13 cellular contexts compared by ENCODE assay signal in the genomic region with DNA sequence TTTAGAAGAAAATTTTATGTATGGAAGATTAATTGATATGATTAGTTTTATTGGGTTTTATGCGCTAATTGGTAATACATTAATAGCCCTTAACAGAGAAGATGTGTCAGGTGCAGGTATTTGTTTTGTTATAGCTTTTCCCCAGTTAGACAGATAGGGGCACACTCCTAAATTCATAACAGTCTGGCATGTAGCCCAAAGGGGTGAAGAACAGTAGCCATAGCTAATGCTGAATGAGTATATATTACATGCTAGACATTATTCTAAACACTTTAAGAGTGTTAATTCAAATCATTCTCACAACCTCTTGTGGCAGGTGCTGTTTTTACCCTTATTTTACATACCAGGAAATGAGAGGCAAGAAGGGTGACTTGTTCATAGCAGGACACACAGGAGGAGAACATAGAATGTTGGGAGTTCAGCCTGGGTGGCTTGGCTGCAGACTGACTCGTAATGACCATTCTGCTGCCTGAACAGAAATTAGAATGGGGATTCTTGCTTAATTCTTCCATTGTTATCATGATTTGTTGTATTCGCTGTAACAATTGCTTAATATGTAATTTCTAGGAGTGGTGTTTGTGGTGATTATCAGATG. TPM values are rescaled to one million over a fixed set of nuclear protein-coding genes. Genes with fewer than 3 reads are reported as not detected.
A peak's percentile ranks its signal among the peaks of the same experiment; 100 is the strongest.
DNase-seq lines count a peak whose midpoint lies in the region; ATAC-seq, FAIRE-seq and TF ChIP-seq lines count a peak whose summit lies in the region.
"Had no signal": no experiment of that assay in that cellular context is flagged by ENCODE, and none has a peak within 500 bp of the region (broad histone marks: within the 10 kb centered on the region; RNA-seq: fewer than 3 reads in every experiment).

No MANE protein-coding gene starts in this region.

- TF ChIP-seq CTCF in astrocyte (IDR thresholded peaks at IDR 0.05; ENCODE audit: insufficient read depth, low read depth, low read length) (no peak), MCF 10A (IDR thresholded peaks at IDR 0.05; ENCODE audit: unreplicated experiment) (no peak)

- no peak overlapping the region for H3K27ac Mint-ChIP-seq in astrocyte (ENCODE audit: unreplicated experiment)
- H3K27ac Mint-ChIP-seq in MCF 10A (ENCODE audit: low read depth, unreplicated experiment): no peak overlapping the region
- H3K27ac Mint-ChIP-seq in activated naive CD8-positive, alpha-beta T cell treated with anti-CD3 and anti-CD28 coated beads, Interleukin-2, amount 50 U/mL, for 24 hours: no peak overlapping the region

- peaks cover 18% of the 10 kb centered on the region for H4K20me1 ChIP-seq in astrocyte (ENCODE audit: insufficient read depth, low read length)

- peaks cover 4% of the 10 kb centered on the region for H3K4me1 Mint-ChIP-seq in astrocyte (ENCODE audit: low read depth, unreplicated experiment)
- H3K4me1 Mint-ChIP-seq in MCF 10A (ENCODE audit: insufficient read depth, unreplicated experiment): no peaks in the 10 kb centered on the region
- peaks cover 4% of the 10 kb centered on the region for H3K4me1 Mint-ChIP-seq in activated naive CD8-positive, alpha-beta T cell treated with anti-CD3 and anti-CD28 coated beads, Interleukin-2, amount 50 U/mL, for 24 hours

- H3K36me3 Mint-ChIP-seq in astrocyte (ENCODE audit: low read depth, unreplicated experiment) (peaks cover 2% of the 10 kb centered on the region), MCF 10A (ENCODE audit: insufficient read depth, unreplicated experiment) (peaks cover 12% of the 10 kb centered on the region)
- peaks cover 5% of the 10 kb centered on the region for H3K36me3 Mint-ChIP-seq in activated naive CD8-positive, alpha-beta T cell treated with anti-CD3 and anti-CD28 coated beads, Interleukin-2, amount 50 U/mL, for 24 hours (ENCODE audit: low read depth)

- BruUV-seq in MCF 10A (replicated peaks; lab: Mats Ljungman, UMichigan): no TSS peak

- H3K9me3 Mint-ChIP-seq in astrocyte (ENCODE audit: unreplicated experiment) (no peaks in the 10 kb centered on the region), MCF 10A (ENCODE audit: unreplicated experiment) (no peaks in the 10 kb centered on the region)
- no peaks in the 10 kb centered on the region for H3K9me3 Mint-ChIP-seq in activated naive CD8-positive, alpha-beta T cell treated with anti-CD3 and anti-CD28 coated beads, Interleukin-2, amount 50 U/mL, for 24 hours

- POLR2A ChIA-PET in MCF 10A (lab: Yijun Ruan, JAX): interaction anchor here (4.3 kb wide), 1 partner anchor 20 kb away, joined by 20 read pairs; a partner anchor contains a TSS

- CTCF ChIA-PET in MCF 10A (lab: Yijun Ruan, JAX): interaction anchor here (1.5 kb wide), 1 partner anchor 19 kb away, joined by 6 read pairs; no protein-coding TSS in a partner anchor

- no peak overlapping the region for H3K4me2 ChIP-seq in astrocyte (ENCODE audit: low read length)

- H2AFZ ChIP-seq in astrocyte (ENCODE audit: low read depth, low read length): no peak overlapping the region

- H3K36me3 ChIP-seq in astrocyte (ENCODE audit: insufficient read depth, low read length) (no peaks in the 10 kb centered on the region), SJCRH30 (peaks cover 8% of the 10 kb centered on the region)

- H3K79me2 ChIP-seq in astrocyte (ENCODE audit: insufficient read depth, low read length): peaks cover 15% of the 10 kb centered on the region

- H3K9me3 ChIP-seq in astrocyte (ENCODE audit: insufficient read depth, low read depth, low read length): no peaks in the 10 kb centered on the region
- no peaks in the 10 kb centered on the region for H3K9me3 ChIP-seq in SJCRH30 (replicated peaks)

- H3K27ac ChIP-seq in astrocyte (ENCODE audit: low read depth, low read length) (no peak overlapping the region), SJCRH30 (no peak overlapping the region)

- H3K4me3 Mint-ChIP-seq in astrocyte (ENCODE audit: unreplicated experiment): no peak overlapping the region
- H3K4me3 Mint-ChIP-seq in MCF 10A (ENCODE audit: unreplicated experiment): no peak overlapping the region
- H3K4me3 Mint-ChIP-seq in activated naive CD8-positive, alpha-beta T cell treated with anti-CD3 and anti-CD28 coated beads, Interleukin-2, amount 50 U/mL, for 24 hours: no peak overlapping the region

- H3K27me3 ChIP-seq in astrocyte (ENCODE audit: insufficient read depth, low read length) (no peaks in the 10 kb centered on the region), SJCRH30 (no peaks in the 10 kb centered on the region)

- ATAC-seq in GM19438 (IDR thresholded peaks at IDR 0.05; ENCODE audit: low read depth, unreplicated experiment): peak; percentile 64
- ATAC-seq in HG02885 (IDR thresholded peaks at IDR 0.05; ENCODE audit: poor library complexity, unreplicated experiment): peak; percentile 76
- no peak for ATAC-seq in activated naive CD8-positive, alpha-beta T cell treated with anti-CD3 and anti-CD28 coated beads, Interleukin-2, amount 50 U/mL, for 24 hours

- intact Hi-C loops in MCF 10A (cut with micrococcal nuclease): no loop called here

- DNase-seq in GM03348 (ENCODE audit: low spot score): peak; percentile 20
- DNase-seq in astrocyte (ENCODE audit: low read depth): no peak
- DNase-seq in MCF 10A (ENCODE audit: unreplicated experiment): no peak
- no peak for DNase-seq in NCI-H187 treated with DMSO at 0.1 percent for 48 hours (lab: John Stamatoyannopoulos, UW)
- no peak for DNase-seq in activated naive CD8-positive, alpha-beta T cell treated with anti-CD3 and anti-CD28 coated beads, Interleukin-2, amount 50 U/mL, for 24 hours
- DNase-seq in SJCRH30: no peak
- DNase-seq: activated naive CD4-positive, alpha-beta T cell; foreskin melanocyte; posterior cingulate gyrus; stimulated activated CD4-positive, alpha-beta T cell treated with anti-CD3 and anti-CD28 coated beads, Interleukin-2, amount 100 ng/mL, for 48 hours; SW 1271 had no signal

- H3K4me3 ChIP-seq in astrocyte (ENCODE audit: insufficient read depth, low read depth, low read length): no peak overlapping the region
- no peak overlapping the region for H3K4me3 ChIP-seq in SJCRH30

- no peak overlapping the region for H3K9ac ChIP-seq in astrocyte (ENCODE audit: low read length)

- H3K27me3 Mint-ChIP-seq in astrocyte (ENCODE audit: low read depth, unreplicated experiment): no peaks in the 10 kb centered on the region
- H3K27me3 Mint-ChIP-seq in MCF 10A (ENCODE audit: insufficient read depth, unreplicated experiment): no peaks in the 10 kb centered on the region
- H3K27me3 Mint-ChIP-seq in activated naive CD8-positive, alpha-beta T cell treated with anti-CD3 and anti-CD28 coated beads, Interleukin-2, amount 50 U/mL, for 24 hours: no peaks in the 10 kb centered on the region

- FAIRE-seq in astrocyte (lab: Jason Lieb, UNC): peak; percentile 20

- no peaks in the 10 kb centered on the region for H3K4me1 ChIP-seq in astrocyte (ENCODE audit: insufficient read depth, low read length)
- no peaks in the 10 kb centered on the region for H3K4me1 ChIP-seq in SJCRH30

RNA-seq across cellular contexts. Expression of a gene that starts 20.1 kb away (rescaled TPM):
- 11.3 and 13.9 TPM in 2 replicates for total RNA-seq in astrocyte
- total RNA-seq in MCF 10A (2022): 20.6 and 23.4 TPM in 2 replicates
- 23.4 and 26.8 TPM in 2 replicates for total RNA-seq in SJCRH30 (2014; rRNA removed; shearing (Covaris generic))
